ENCODE assay signal across 1 cellular context in the genomic region with DNA sequence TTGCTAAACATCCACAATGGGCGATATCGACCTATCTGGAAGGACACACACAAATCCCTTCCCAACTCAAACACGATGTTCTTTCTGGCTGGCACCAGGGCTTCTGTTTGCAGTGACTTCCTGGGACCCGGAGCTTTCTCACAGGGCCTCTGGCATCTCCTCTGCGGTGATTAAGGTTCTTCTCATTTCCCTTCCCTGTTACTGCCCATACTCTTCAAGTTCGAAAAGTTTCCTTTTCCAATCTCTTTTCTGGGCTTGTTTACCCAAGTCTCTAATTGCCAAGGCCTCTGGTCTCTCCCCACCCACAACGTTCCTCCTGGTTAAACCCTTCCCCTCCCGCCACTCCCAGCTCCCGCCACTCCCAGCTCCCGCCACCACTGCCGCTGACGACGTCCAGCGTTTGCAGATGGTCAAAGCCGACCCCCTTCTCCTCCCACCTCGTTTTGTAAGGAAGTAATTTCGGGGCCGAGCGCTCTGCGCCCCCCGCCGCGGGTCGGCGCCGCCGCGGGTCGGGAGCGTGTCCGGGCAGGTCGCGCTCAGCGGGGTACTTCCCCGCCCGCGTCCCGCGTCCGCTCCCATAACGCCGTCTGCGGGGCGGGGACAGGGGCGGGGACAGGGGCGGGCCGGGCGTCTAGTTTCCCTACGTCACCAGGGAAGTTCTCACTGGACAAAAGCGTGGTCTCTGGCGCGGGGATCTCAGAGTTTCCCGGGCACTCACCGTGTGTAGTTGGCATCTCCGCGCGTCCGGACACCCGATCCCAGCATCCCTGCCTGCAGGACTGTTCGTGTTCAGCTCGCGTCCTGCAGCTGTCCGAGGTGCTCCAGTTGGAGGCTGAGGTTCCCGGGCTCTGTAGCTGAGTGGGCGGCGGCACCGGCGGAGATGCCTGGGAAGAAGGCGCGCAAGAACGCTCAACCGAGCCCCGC.
TF ChIP-seq lines count a peak whose summit lies in the region.

A gene (plus strand): TSS at position 699 of the 924 bp plus-strand sequence. CDS start 182 bp downstream, at position 881.

TF ChIP-seq in SK-N-SH, 30 proteins besides CTCF, POLR2A, EP300 and RAD21 (continued from another document):
- TF ChIP-seq, protein P1, sequence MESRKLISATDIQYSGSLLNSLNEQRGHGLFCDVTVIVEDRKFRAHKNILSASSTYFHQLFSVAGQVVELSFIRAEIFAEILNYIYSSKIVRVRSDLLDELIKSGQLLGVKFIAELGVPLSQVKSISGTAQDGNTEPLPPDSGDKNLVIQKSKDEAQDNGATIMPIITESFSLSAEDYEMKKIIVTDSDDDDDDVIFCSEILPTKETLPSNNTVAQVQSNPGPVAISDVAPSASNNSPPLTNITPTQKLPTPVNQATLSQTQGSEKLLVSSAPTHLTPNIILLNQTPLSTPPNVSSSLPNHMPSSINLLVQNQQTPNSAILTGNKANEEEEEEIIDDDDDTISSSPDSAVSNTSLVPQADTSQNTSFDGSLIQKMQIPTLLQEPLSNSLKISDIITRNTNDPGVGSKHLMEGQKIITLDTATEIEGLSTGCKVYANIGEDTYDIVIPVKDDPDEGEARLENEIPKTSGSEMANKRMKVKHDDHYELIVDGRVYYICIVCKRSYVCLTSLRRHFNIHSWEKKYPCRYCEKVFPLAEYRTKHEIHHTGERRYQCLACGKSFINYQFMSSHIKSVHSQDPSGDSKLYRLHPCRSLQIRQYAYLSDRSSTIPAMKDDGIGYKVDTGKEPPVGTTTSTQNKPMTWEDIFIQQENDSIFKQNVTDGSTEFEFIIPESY (IDR thresholded peaks at IDR 0.05; ENCODE audit: borderline replicate concordance, low read depth), result 0 out of 2 replicates have a peak, but pooled peaks have one; percentile 21
- TF ChIP-seq, protein P2, sequence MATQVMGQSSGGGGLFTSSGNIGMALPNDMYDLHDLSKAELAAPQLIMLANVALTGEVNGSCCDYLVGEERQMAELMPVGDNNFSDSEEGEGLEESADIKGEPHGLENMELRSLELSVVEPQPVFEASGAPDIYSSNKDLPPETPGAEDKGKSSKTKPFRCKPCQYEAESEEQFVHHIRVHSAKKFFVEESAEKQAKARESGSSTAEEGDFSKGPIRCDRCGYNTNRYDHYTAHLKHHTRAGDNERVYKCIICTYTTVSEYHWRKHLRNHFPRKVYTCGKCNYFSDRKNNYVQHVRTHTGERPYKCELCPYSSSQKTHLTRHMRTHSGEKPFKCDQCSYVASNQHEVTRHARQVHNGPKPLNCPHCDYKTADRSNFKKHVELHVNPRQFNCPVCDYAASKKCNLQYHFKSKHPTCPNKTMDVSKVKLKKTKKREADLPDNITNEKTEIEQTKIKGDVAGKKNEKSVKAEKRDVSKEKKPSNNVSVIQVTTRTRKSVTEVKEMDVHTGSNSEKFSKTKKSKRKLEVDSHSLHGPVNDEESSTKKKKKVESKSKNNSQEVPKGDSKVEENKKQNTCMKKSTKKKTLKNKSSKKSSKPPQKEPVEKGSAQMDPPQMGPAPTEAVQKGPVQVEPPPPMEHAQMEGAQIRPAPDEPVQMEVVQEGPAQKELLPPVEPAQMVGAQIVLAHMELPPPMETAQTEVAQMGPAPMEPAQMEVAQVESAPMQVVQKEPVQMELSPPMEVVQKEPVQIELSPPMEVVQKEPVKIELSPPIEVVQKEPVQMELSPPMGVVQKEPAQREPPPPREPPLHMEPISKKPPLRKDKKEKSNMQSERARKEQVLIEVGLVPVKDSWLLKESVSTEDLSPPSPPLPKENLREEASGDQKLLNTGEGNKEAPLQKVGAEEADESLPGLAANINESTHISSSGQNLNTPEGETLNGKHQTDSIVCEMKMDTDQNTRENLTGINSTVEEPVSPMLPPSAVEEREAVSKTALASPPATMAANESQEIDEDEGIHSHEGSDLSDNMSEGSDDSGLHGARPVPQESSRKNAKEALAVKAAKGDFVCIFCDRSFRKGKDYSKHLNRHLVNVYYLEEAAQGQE (IDR thresholded peaks at IDR 0.05; ENCODE audit: low read depth, low read length), result peak; percentile 90
- peak; percentile 56 for TF ChIP-seq CHD2 (IDR thresholded peaks at IDR 0.05; ENCODE audit: low read length, partially characterized antibody)
- TF ChIP-seq YY1 (IDR thresholded peaks at IDR 0.05; ENCODE audit: low read depth), result peak; percentile 40; the same call in 1 of the 2 replicates
- peak; percentile 30; the same call in 1 of the 2 replicates for TF ChIP-seq TCF12 (IDR thresholded peaks at IDR 0.05)
- TF ChIP-seq, protein P3, sequence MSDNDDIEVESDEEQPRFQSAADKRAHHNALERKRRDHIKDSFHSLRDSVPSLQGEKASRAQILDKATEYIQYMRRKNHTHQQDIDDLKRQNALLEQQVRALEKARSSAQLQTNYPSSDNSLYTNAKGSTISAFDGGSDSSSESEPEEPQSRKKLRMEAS (IDR thresholded peaks at IDR 0.05; ENCODE audit: low read depth), result peak; percentile 72; the same call in 1 of the 2 replicates
- TF ChIP-seq POLR2AphosphoS5 (IDR thresholded peaks at IDR 0.05; ENCODE audit: low read depth, low read length), result peak; percentile 100
- peak; percentile 86 for TF ChIP-seq MXI1 (IDR thresholded peaks at IDR 0.05; ENCODE audit: low read depth, low read length)
- TF ChIP-seq, protein P4, sequence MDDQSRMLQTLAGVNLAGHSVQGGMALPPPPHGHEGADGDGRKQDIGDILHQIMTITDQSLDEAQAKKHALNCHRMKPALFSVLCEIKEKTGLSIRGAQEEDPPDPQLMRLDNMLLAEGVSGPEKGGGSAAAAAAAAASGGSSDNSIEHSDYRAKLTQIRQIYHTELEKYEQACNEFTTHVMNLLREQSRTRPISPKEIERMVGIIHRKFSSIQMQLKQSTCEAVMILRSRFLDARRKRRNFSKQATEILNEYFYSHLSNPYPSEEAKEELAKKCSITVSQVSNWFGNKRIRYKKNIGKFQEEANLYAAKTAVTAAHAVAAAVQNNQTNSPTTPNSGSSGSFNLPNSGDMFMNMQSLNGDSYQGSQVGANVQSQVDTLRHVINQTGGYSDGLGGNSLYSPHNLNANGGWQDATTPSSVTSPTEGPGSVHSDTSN (IDR thresholded peaks at IDR 0.05), result peak; percentile 48; the same call in 1 of the 2 replicates
- TF ChIP-seq, protein P5, sequence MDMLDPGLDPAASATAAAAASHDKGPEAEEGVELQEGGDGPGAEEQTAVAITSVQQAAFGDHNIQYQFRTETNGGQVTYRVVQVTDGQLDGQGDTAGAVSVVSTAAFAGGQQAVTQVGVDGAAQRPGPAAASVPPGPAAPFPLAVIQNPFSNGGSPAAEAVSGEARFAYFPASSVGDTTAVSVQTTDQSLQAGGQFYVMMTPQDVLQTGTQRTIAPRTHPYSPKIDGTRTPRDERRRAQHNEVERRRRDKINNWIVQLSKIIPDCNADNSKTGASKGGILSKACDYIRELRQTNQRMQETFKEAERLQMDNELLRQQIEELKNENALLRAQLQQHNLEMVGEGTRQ (IDR thresholded peaks at IDR 0.05; ENCODE audit: borderline replicate concordance, low read depth, low read length), result no peak
- 0 out of 2 replicates have a peak, but pooled peaks have one; percentile 3 for TF ChIP-seq TEAD4 (IDR thresholded peaks at IDR 0.05; ENCODE audit: borderline replicate concordance, insufficient read depth)
- TF ChIP-seq RCOR1 (IDR thresholded peaks at IDR 0.05; ENCODE audit: low read length), result no peak; the same call in 1 of the 2 replicates
TF ChIP-seq in SK-N-SH: peak in this region for 12.
